Comparison of ENCODE assay signal across 26 cellular contexts in the genomic region with DNA sequence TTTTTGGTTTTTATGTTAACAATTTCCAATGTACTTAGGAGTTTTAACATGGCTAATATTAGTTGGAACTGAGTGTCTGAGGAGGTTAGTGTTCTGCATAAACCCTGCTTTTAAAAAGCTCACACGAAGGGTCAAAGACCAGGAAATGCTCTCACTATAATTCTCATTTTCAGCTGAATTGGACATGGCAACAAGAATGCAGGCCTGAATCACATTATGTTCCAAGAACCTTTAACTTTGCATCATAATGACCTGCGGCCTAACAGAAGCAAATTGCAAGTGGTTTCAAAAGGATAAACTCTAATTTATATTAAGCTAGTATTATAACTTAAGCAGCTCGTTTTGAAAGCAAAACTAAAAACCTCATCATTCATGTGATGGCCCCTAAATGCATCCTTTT.
A peak's percentile ranks its signal among the peaks of the same experiment; 100 is the strongest.
DNase-seq lines count a peak whose midpoint lies in the region; ATAC-seq, FAIRE-seq and TF ChIP-seq lines count a peak whose summit lies in the region.
"Had no signal": no experiment of that assay in that cellular context is flagged by ENCODE, and none has a peak within 500 bp of the region (broad histone marks: within the 10 kb centered on the region; RNA-seq: fewer than 3 reads in every experiment).

No MANE protein-coding gene starts in this region.

- no peaks in the 10 kb centered on the region; the same call in 1 of the 2 replicates for H3K36me3 ChIP-seq in GM23338 (ENCODE audit: insufficient read depth)
- no peaks in the 10 kb centered on the region for H3K36me3 ChIP-seq in Loucy (ENCODE audit: insufficient read depth, low read length)
- H3K36me3 ChIP-seq in H1 (ENCODE audit: control insufficient read depth in 2 of 4, insufficient read depth in 4 of 4, low read length in 3 of 4): no peaks in the 10 kb centered on the region
- no peaks in the 10 kb centered on the region for H3K36me3 ChIP-seq in neuronal stem cell (replicated peaks in 1 of 2; ENCODE audit: control insufficient read depth in 2 of 2, insufficient read depth in 2 of 2, low read length in 2 of 2)
- no peaks in the 10 kb centered on the region for H3K36me3 ChIP-seq in esophagus muscularis mucosa
- H3K36me3 ChIP-seq: BLaER1, Peyer's patch had no signal

- H3F3A ChIP-seq in GM23338 (replicated peaks; ENCODE audit: low read depth): no peaks in the 10 kb centered on the region
- no peaks in the 10 kb centered on the region for H3F3A ChIP-seq in Loucy (ENCODE audit: low read depth)

- no peak overlapping the region for H2BK15ac ChIP-seq in H1 (ENCODE audit: low read length)
- H2BK15ac ChIP-seq in neuronal stem cell (ENCODE audit: low read length): no peak overlapping the region

- H3K4ac ChIP-seq in H1 (replicated peaks; ENCODE audit: insufficient read length, low read depth, low read length): no peak overlapping the region
- H3K4ac ChIP-seq in neuronal stem cell (ENCODE audit: low read length): no peak overlapping the region

- no peak for TF ChIP-seq RAD21 in H1 (IDR thresholded peaks at IDR 0.05 in 1 of 2, conservative IDR thresholded peaks at IDR 0.05 in 1 of 2; ENCODE audit: low read depth in 2 of 2, low read length in 2 of 2)

- no peak overlapping the region for H2BK12ac ChIP-seq in H1 (ENCODE audit: low read depth, low read length)
- no peak overlapping the region for H2BK12ac ChIP-seq in neuronal stem cell (ENCODE audit: low read length)

- H3K27me3 ChIP-seq in GM23338 (ENCODE audit: insufficient read depth) (no peaks in the 10 kb centered on the region), Loucy (ENCODE audit: insufficient read depth, low read length, poor library complexity, severe bottlenecking) (no peaks in the 10 kb centered on the region), H1 (replicated peaks in 1 of 4; ENCODE audit: control insufficient read depth in 3 of 4, extremely low read depth in 1 of 4, insufficient read depth in 3 of 4, low read length in 3 of 4) (no peaks in the 10 kb centered on the region), neuronal stem cell (ENCODE audit: control insufficient read depth in 3 of 3, insufficient read depth in 3 of 3, low read depth in 1 of 3, low read length in 3 of 3) (no peaks in the 10 kb centered on the region), esophagus muscularis mucosa (no peaks in the 10 kb centered on the region)
- H3K27me3 ChIP-seq: BLaER1, Peyer's patch had no signal

- CTCF ChIA-PET in H1 (lab: Charles Lee; ENCODE audit: partially characterized antibody): interaction anchor here (1.1 to 1.2 kb wide), 2 partner anchors 9 to 69 kb away, joined by 4 to 5 read pairs; no protein-coding TSS in a partner anchor

- H3K18ac ChIP-seq in H1 (ENCODE audit: extremely low read depth, low read length) (no peak overlapping the region), neuronal stem cell (ENCODE audit: low read length) (no peak overlapping the region)

- H3K9me2 ChIP-seq in GM23338 (ENCODE audit: insufficient read depth) (peaks cover 4% of the 10 kb centered on the region; the same call in 1 of the 2 replicates), Loucy (replicated peaks; ENCODE audit: low read depth, low read length) (no peaks in the 10 kb centered on the region)

- H4K20me1 ChIP-seq in GM23338 (replicated peaks; ENCODE audit: insufficient read depth) (no peaks in the 10 kb centered on the region), Loucy (ENCODE audit: insufficient read depth, low read length, poor library complexity, severe bottlenecking) (no peaks in the 10 kb centered on the region), H1 (replicated peaks in 1 of 2; ENCODE audit: control insufficient read depth in 1 of 2, insufficient read depth in 2 of 2, low read length in 2 of 2) (no peaks in the 10 kb centered on the region)
- H4K20me1 ChIP-seq: BLaER1 had no signal

- H3K27me3 Mint-ChIP-seq in GM23338 (ENCODE audit: insufficient read depth, low read depth, poor library complexity): no peaks in the 10 kb centered on the region

- H4K91ac ChIP-seq in H1 (replicated peaks; ENCODE audit: insufficient read length, low read length) (no peak overlapping the region), neuronal stem cell (ENCODE audit: low read depth, low read length, poor library complexity) (no peak overlapping the region)

- TF ChIP-seq CTCF in GM23338 (conservative IDR thresholded peaks at IDR 0.05; ENCODE audit: low read depth in 2 of 2) (no peak), Loucy (conservative IDR thresholded peaks at IDR 0.05; ENCODE audit: low read length) (no peak), H1 (IDR thresholded peaks at IDR 0.05; ENCODE audit: control extremely low read depth in 1 of 3, insufficient read depth in 1 of 3, low read depth in 1 of 3, low read length in 3 of 3) (no peak), esophagus muscularis mucosa (IDR thresholded peaks at IDR 0.05) (no peak)

- FAIRE-seq in H1 (lab: Jason Lieb, UNC): peak; percentile 19
- FAIRE-seq: GM12892, K562 had no signal

- peaks cover 25% of the 10 kb centered on the region for H3K36me3 Mint-ChIP-seq in GM23338 (ENCODE audit: low read depth)
- H3K36me3 Mint-ChIP-seq: CD4-positive, CD25-positive, alpha-beta regulatory T cell had no signal

- peaks cover 30% of the 10 kb centered on the region for H3K4me1 Mint-ChIP-seq in GM23338
- H3K4me1 Mint-ChIP-seq: CD4-positive, CD25-positive, alpha-beta regulatory T cell had no signal

- H3K23me2 ChIP-seq in H1 (ENCODE audit: low read depth, low read length): no peaks in the 10 kb centered on the region

- no peak overlapping the region for H3K14ac ChIP-seq in H1 (ENCODE audit: insufficient read length)
- H3K14ac ChIP-seq in neuronal stem cell (ENCODE audit: low read length): no peak overlapping the region

- H3K4me1 ChIP-seq in GM23338 (ENCODE audit: insufficient read depth): peaks cover 33% of the 10 kb centered on the region
- no peaks in the 10 kb centered on the region for H3K4me1 ChIP-seq in Loucy (ENCODE audit: insufficient read depth, low read length, poor library complexity, severe bottlenecking)
- H3K4me1 ChIP-seq in H1 (replicated peaks in 1 of 4; ENCODE audit: control insufficient read depth in 3 of 4, insufficient read depth in 4 of 4, low read length in 3 of 4): peaks cover 0 to 12% (median 0%) of the 10 kb centered on the region in 4 experiments; a peak in 1 of 7 replicates
- H3K4me1 ChIP-seq in neuronal stem cell (ENCODE audit: control insufficient read depth in 2 of 2, insufficient read depth in 1 of 2, low read depth in 1 of 2, low read length in 2 of 2): peaks cover 9 to 20% of the 10 kb centered on the region in 2 donors
- H3K4me1 ChIP-seq in esophagus muscularis mucosa: no peaks in the 10 kb centered on the region
- H3K4me1 ChIP-seq: BLaER1, Peyer's patch had no signal

- H2AK5ac ChIP-seq in H1 (ENCODE audit: low read depth, low read length) (no peak overlapping the region), neuronal stem cell (ENCODE audit: low read depth, low read length) (no peak overlapping the region)

- H3K79me2 ChIP-seq in GM23338 (replicated peaks; ENCODE audit: insufficient read depth) (no peaks in the 10 kb centered on the region), Loucy (ENCODE audit: insufficient read depth, low read length) (no peaks in the 10 kb centered on the region), H1 (ENCODE audit: control insufficient read depth in 1 of 2, insufficient read depth in 2 of 2, low read length in 2 of 2) (no peaks in the 10 kb centered on the region)

- no peak overlapping the region for H3K4me3 Mint-ChIP-seq in GM23338
- H3K4me3 Mint-ChIP-seq: CD4-positive, CD25-positive, alpha-beta regulatory T cell had no signal

- no peak overlapping the region for H2BK5ac ChIP-seq in H1 (ENCODE audit: low read depth, low read length)
- no peak overlapping the region for H2BK5ac ChIP-seq in neuronal stem cell (ENCODE audit: low read length)

- H3K9me3 ChIP-seq in Loucy (ENCODE audit: insufficient read depth, low read depth, low read length): no peaks in the 10 kb centered on the region
- H3K9me3 ChIP-seq in H1 (ENCODE audit: insufficient read depth in 2 of 2, low read depth in 1 of 2, low read length in 1 of 2): no peaks in the 10 kb centered on the region
- no peaks in the 10 kb centered on the region for H3K9me3 ChIP-seq in neuronal stem cell (replicated peaks in 1 of 2; ENCODE audit: control insufficient read depth in 2 of 2, insufficient read depth in 1 of 2, low read depth in 1 of 2, low read length in 2 of 2)
- H3K9me3 ChIP-seq in esophagus muscularis mucosa: no peaks in the 10 kb centered on the region
- H3K9me3 ChIP-seq: BLaER1, Peyer's patch had no signal

- peaks cover 13% of the 10 kb centered on the region; the same call in 2 of the 3 replicates for H3K9me3 Mint-ChIP-seq in GM23338

- no peak overlapping the region for H4K5ac ChIP-seq in H1 (ENCODE audit: insufficient read length, low read depth, low read length)

- DNase-seq in GM23338 (ENCODE audit: low spot score) (no peak), H1 (ENCODE audit: low read depth in 1 of 2, low spot score in 2 of 2) (no peak), neuronal stem cell (ENCODE audit: low spot score) (no peak), esophagus muscularis mucosa (ENCODE audit: extremely low spot score) (no peak), occipital lobe (lab: John Stamatoyannopoulos, UW) (no peak), HPDE6-E6E7 (ENCODE audit: extremely low spot score) (no peak)
- DNase-seq: CD4-positive, CD25-positive, alpha-beta regulatory T cell; DMS153; DND-41; GM23248; NCI-H1048; NCI-H1694; NCI-H2029 treated with DMSO at 0.1 percent for 48 hours; NCI-H226; NCI-H510A; NCI-H69; OCI-M1; Peyer's patch; SIG-M5 had no signal

- H3K4me2 ChIP-seq in GM23338 (peak overlapping the region; percentile 37), Loucy (ENCODE audit: low read depth, low read length, poor library complexity, severe bottlenecking) (no peak overlapping the region), H1 (ENCODE audit: insufficient read depth in 1 of 2, low read depth in 2 of 2, low read length in 2 of 2) (peak overlapping the region; percentile 27 to 32; a peak in 3 of 4 replicates), neuronal stem cell (ENCODE audit: insufficient read depth, low read length, poor library complexity, severe bottlenecking) (no peak overlapping the region)
- H3K4me2 ChIP-seq: BLaER1 had no signal

- POLR2A ChIA-PET in H1 (lab: Charles Lee; ENCODE audit: partially characterized antibody): interaction anchor here (3.4 kb wide), 1 partner anchor 15 kb away, joined by 11 read pairs; no protein-coding TSS in a partner anchor

- WGBS in H1 (ENCODE audit: extremely low coverage in 1 of 2, insufficient coverage in 1 of 2, insufficient read length in 1 of 2, insufficient replicate concordance in 2 of 2, low coverage in 1 of 2, low lambda C conversion rate in 2 of 2, missing lambda C conversion rate in 1 of 2), 2 experiments: 24% methylated on average over 3 of the region's 3 CpGs; no CpG with 5 or more reads in 1 of the 2 experiments
- WGBS in neuronal stem cell (ENCODE audit: extremely low coverage in 2 of 2, insufficient read length in 2 of 2, insufficient replicate concordance in 1 of 2), 2 donors: no CpG with 5 or more reads among the region's 3 CpGs
- WGBS in esophagus muscularis mucosa: 51% methylated on average over 3 of the region's 3 CpGs

- H3K9ac ChIP-seq in Loucy (ENCODE audit: low read depth, low read length, poor library complexity, severe bottlenecking): no peak overlapping the region
- H3K9ac ChIP-seq in H1 (replicated peaks in 1 of 4; ENCODE audit: extremely low read depth in 1 of 4, low read depth in 3 of 4, low read length in 3 of 4): no peak overlapping the region
- H3K9ac ChIP-seq in neuronal stem cell (ENCODE audit: low read depth, low read length, poor library complexity): no peak overlapping the region
- H3K9ac ChIP-seq: BLaER1, GM23248 had no signal

- TF ChIP-seq POLR2A in H1 (IDR thresholded peaks at IDR 0.05; ENCODE audit: control extremely low read depth in 1 of 2, low read depth in 2 of 2, low read length in 2 of 2) (no peak), esophagus muscularis mucosa (IDR thresholded peaks at IDR 0.05; ENCODE audit: low read depth) (no peak)

- intact Hi-C loops in esophagus muscularis mucosa (cut with DNase I): no loop called here

- ATAC-seq in GM23338: no peak
- ATAC-seq: HCT116, K562 had no signal

- H3K56ac ChIP-seq in H1 (replicated peaks; ENCODE audit: insufficient read length, low read depth, low read length): no peak overlapping the region

- H3K23ac ChIP-seq in H1 (ENCODE audit: insufficient read length): no peak overlapping the region
- H3K23ac ChIP-seq in neuronal stem cell (ENCODE audit: low read depth, low read length, poor library complexity): no peak overlapping the region

- peak overlapping the region; percentile 43 for H3K27ac ChIP-seq in GM23338 (ENCODE audit: low read depth)
- no peak overlapping the region for H3K27ac ChIP-seq in H1 (ENCODE audit: low read depth, low read length)
- peak overlapping the region; percentile 60 for H3K27ac ChIP-seq in neuronal stem cell (replicated peaks; ENCODE audit: low read length)
- no peak overlapping the region for H3K27ac ChIP-seq in esophagus muscularis mucosa (replicated peaks in 1 of 4)
- H3K27ac ChIP-seq: BLaER1, GM23248, HL-60, Peyer's patch, SK-N-MC had no signal

- H2BK120ac ChIP-seq in H1 (replicated peaks; ENCODE audit: low read depth, low read length): no peak overlapping the region
- no peak overlapping the region for H2BK120ac ChIP-seq in neuronal stem cell (ENCODE audit: low read depth, low read length)

- H2BK20ac ChIP-seq in H1 (ENCODE audit: low read length): no peak overlapping the region

- H3K27ac Mint-ChIP-seq in GM23338: peak overlapping the region; percentile 45
- H3K27ac Mint-ChIP-seq: CD4-positive, CD25-positive, alpha-beta regulatory T cell had no signal

- H4K8ac ChIP-seq in H1 (ENCODE audit: extremely low read depth, insufficient read depth, low read length) (no peak overlapping the region), neuronal stem cell (ENCODE audit: low read depth, low read length) (no peak overlapping the region)

- TF ChIP-seq EP300 in H1 (IDR thresholded peaks at IDR 0.05; ENCODE audit: borderline replicate concordance in 1 of 2, low read depth in 2 of 2, low read length in 2 of 2): no peak
- TF ChIP-seq EP300 in esophagus muscularis mucosa (IDR thresholded peaks at IDR 0.05): no peak

- no peak overlapping the region for H2AFZ ChIP-seq in GM23338
- peak overlapping the region; percentile 50; the same call in 1 of the 2 replicates for H2AFZ ChIP-seq in Loucy (ENCODE audit: low read length)
- H2AFZ ChIP-seq in H1 (ENCODE audit: low read length): no peak overlapping the region
- H2AFZ ChIP-seq in neuronal stem cell (ENCODE audit: low read length): peak overlapping the region; percentile 34
- H2AFZ ChIP-seq: GM23248 had no signal

- H3K4me3 ChIP-seq in GM23338: peak overlapping the region; percentile 3; the same call in 1 of the 2 replicates
- H3K4me3 ChIP-seq in Loucy (ENCODE audit: low read length, poor library complexity, severe bottlenecking): no peak overlapping the region
- no peak overlapping the region for H3K4me3 ChIP-seq in H1 (ENCODE audit: extremely low read depth in 1 of 4, insufficient read depth in 2 of 4, low read depth in 3 of 4, low read length in 4 of 4)
- H3K4me3 ChIP-seq in neuronal stem cell (ENCODE audit: low read length in 2 of 2): peak overlapping the region in 1 of 2 donors; percentile 24
- no peak overlapping the region for H3K4me3 ChIP-seq in esophagus muscularis mucosa
- H3K4me3 ChIP-seq: BLaER1, GM23248, K562, Peyer's patch, SK-N-MC had no signal

- H3K79me1 ChIP-seq in H1 (ENCODE audit: low read depth, low read length): no peaks in the 10 kb centered on the region
- H3K79me1 ChIP-seq in neuronal stem cell (ENCODE audit: low read depth, low read length): no peaks in the 10 kb centered on the region

Comparison
In these comparisons a context has a peak if more than half of its experiments do, and no peak if none do; other contexts are left out.
1. H2AFZ ChIP-seq: peak in Loucy (single experiment) and neuronal stem cell (single experiment); none in GM23338 (single experiment) and H1 (single experiment).
2. H3K27ac ChIP-seq: peak in GM23338 (single experiment) and neuronal stem cell (single experiment); none in H1 (single experiment) and esophagus muscularis mucosa (0 of 4).
3. H3K4me2 ChIP-seq: peak in GM23338 (single experiment) and H1 (2 of 2); none in Loucy (single experiment) and neuronal stem cell (single experiment).